ENCODE assay signal across 1 cellular context in the genomic region with DNA sequence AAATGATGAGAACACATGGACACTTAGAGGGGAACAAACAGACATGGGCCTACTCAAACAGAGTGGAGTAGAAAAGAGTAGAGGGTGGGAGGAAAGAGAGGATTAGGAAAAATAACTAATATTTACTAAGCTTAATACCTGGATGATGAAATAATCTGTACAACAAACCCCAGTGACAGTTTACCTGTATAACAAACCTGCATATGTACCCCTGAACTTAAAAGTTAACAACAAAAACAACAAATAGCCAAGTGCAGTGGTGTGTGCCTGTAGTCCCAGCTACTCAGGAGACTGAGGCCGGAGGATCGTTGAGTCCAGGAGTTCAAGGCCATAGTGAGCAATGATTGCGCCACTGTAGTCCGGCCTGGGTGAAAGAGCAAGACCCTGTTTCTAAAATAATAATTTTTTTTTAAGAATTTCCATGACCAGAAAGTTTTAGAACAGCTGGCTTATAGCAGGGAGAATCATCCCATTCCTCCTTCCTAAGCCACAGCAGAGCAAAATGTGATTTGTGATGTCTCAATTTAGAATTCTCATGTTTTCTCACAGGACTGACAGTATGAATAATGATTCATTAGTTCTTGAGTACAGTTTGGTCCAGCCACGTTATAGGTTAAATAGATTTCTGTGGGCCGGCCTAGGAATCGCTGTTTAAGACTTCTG.
A peak's percentile ranks its signal among the peaks of the same experiment; 100 is the strongest.
TF ChIP-seq lines count a peak whose summit lies in the region.

No MANE protein-coding gene starts in this region.

TF ChIP-seq in HepG2, 621 proteins besides CTCF, POLR2A, EP300 and RAD21 (continued from another document and continues in another):
- TF ChIP-seq, protein P1, sequence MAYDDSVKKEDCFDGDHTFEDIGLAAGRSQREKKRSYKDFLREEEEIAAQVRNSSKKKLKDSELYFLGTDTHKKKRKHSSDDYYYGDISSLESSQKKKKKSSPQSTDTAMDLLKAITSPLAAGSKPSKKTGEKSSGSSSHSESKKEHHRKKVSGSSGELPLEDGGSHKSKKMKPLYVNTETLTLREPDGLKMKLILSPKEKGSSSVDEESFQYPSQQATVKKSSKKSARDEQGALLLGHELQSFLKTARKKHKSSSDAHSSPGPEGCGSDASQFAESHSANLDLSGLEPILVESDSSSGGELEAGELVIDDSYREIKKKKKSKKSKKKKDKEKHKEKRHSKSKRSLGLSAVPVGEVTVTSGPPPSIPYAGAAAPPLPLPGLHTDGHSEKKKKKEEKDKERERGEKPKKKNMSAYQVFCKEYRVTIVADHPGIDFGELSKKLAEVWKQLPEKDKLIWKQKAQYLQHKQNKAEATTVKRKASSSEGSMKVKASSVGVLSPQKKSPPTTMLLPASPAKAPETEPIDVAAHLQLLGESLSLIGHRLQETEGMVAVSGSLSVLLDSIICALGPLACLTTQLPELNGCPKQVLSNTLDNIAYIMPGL (CRISPR knock-in tag; IDR thresholded peaks at IDR 0.05; ENCODE audit: borderline replicate concordance in 1 of 2, low read depth in 1 of 2): no peak
- TF ChIP-seq, protein P2, sequence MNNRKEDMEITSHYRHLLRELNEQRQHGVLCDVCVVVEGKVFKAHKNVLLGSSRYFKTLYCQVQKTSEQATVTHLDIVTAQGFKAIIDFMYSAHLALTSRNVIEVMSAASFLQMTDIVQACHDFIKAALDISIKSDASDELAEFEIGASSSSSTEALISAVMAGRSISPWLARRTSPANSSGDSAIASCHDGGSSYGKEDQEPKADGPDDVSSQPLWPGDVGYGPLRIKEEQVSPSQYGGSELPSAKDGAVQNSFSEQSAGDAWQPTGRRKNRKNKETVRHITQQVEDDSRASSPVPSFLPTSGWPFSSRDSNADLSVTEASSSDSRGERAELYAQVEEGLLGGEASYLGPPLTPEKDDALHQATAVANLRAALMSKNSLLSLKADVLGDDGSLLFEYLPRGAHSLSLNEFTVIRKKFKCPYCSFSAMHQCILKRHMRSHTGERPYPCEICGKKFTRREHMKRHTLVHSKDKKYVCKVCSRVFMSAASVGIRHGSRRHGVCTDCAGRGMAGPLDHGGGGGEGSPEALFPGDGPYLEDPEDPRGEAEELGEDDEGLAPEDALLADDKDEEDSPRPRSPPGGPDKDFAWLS (CRISPR knock-in tag; IDR thresholded peaks at IDR 0.05; ENCODE audit: borderline replicate concordance): no peak
- TF ChIP-seq RAD51 (IDR thresholded peaks at IDR 0.05; ENCODE audit: borderline replicate concordance) (no peak), ZMYM4 (CRISPR knock-in tag; IDR thresholded peaks at IDR 0.05) (peak; percentile 61), ZNF567 (CRISPR knock-in tag; IDR thresholded peaks at IDR 0.05; ENCODE audit: borderline replicate concordance) (no peak), MTF1 (CRISPR knock-in tag; IDR thresholded peaks at IDR 0.05) (no peak), HMG20B (CRISPR knock-in tag; conservative IDR thresholded peaks at IDR 0.05) (no peak), CEBPG (CRISPR knock-in tag; IDR thresholded peaks at IDR 0.05) (peak; percentile 96), ASH2L (IDR thresholded peaks at IDR 0.05; ENCODE audit: insufficient read length, low read depth, low read length) (peak; percentile 73), BHLHE40 (IDR thresholded peaks at IDR 0.05; ENCODE audit: low read length) (no peak), HIVEP1 (CRISPR knock-in tag; IDR thresholded peaks at IDR 0.05) (no peak), CREM (IDR thresholded peaks at IDR 0.05) (peak; percentile 69; the same call in 1 of the 2 replicates), CREM (CRISPR knock-in tag; IDR thresholded peaks at IDR 0.05) (no peak), ZFP36L1 (CRISPR knock-in tag; IDR thresholded peaks at IDR 0.05) (no peak), ZKSCAN8 (CRISPR knock-in tag; IDR thresholded peaks at IDR 0.05; ENCODE audit: borderline replicate concordance) (peak; percentile 56; the same call in 1 of the 2 replicates), ZSCAN12 (CRISPR knock-in tag; IDR thresholded peaks at IDR 0.05) (0 out of 2 replicates have a peak, but pooled peaks have one; percentile 52), CHD2 (IDR thresholded peaks at IDR 0.05; ENCODE audit: low read depth, low read length) (no peak), ZNF430 (CRISPR knock-in tag; IDR thresholded peaks at IDR 0.05) (no peak), CCAR2 (optimal IDR thresholded peaks at IDR 0.05; ENCODE audit: low read depth, low read length) (no peak), ZNF180 (CRISPR knock-in tag; IDR thresholded peaks at IDR 0.05; ENCODE audit: borderline replicate concordance, low read depth) (no peak), ZNF510 (CRISPR knock-in tag; IDR thresholded peaks at IDR 0.05; ENCODE audit: low read depth) (no peak), CHCHD3 (CRISPR knock-in tag; IDR thresholded peaks at IDR 0.05) (no peak), MYNN (CRISPR knock-in tag; IDR thresholded peaks at IDR 0.05; ENCODE audit: low read depth) (no peak), SOX6 (IDR thresholded peaks at IDR 0.05) (no peak), SOX6 (CRISPR knock-in tag; IDR thresholded peaks at IDR 0.05) (peak; percentile 91), NFE2 (CRISPR knock-in tag; IDR thresholded peaks at IDR 0.05) (no peak), ETV6 (CRISPR knock-in tag; conservative IDR thresholded peaks at IDR 0.05) (no peak), ZNF780A (CRISPR knock-in tag; IDR thresholded peaks at IDR 0.05) (no peak), THYN1 (CRISPR knock-in tag; IDR thresholded peaks at IDR 0.05; ENCODE audit: borderline replicate concordance, low read depth) (no peak), CBX1 (IDR thresholded peaks at IDR 0.05; ENCODE audit: low read depth) (no peak), ZNF747 (CRISPR knock-in tag; IDR thresholded peaks at IDR 0.05; ENCODE audit: borderline replicate concordance) (no peak), NFRKB (IDR thresholded peaks at IDR 0.05) (no peak), CC2D1A (CRISPR knock-in tag; IDR thresholded peaks at IDR 0.05) (no peak), KLF9 (CRISPR knock-in tag; IDR thresholded peaks at IDR 0.05; ENCODE audit: low read depth) (no peak), AHR (CRISPR knock-in tag; IDR thresholded peaks at IDR 0.05) (no peak), LCORL (IDR thresholded peaks at IDR 0.05) (no peak), LCORL (CRISPR knock-in tag; IDR thresholded peaks at IDR 0.05) (no peak), ZNF251 (CRISPR knock-in tag; IDR thresholded peaks at IDR 0.05) (no peak), MXD4 (CRISPR knock-in tag; IDR thresholded peaks at IDR 0.05) (no peak), SYNCRIP (IDR thresholded peaks at IDR 0.05; ENCODE audit: insufficient read depth, low read depth, low read length) (no peak), PHF8 (CRISPR knock-in tag; IDR thresholded peaks at IDR 0.05) (no peak), JDP2 (CRISPR knock-in tag; IDR thresholded peaks at IDR 0.05; ENCODE audit: borderline replicate concordance) (no peak), KLF6 (CRISPR knock-in tag; IDR thresholded peaks at IDR 0.05) (no peak), MATR3 (CRISPR knock-in tag; IDR thresholded peaks at IDR 0.05) (no peak), ZNF431 (CRISPR knock-in tag; IDR thresholded peaks at IDR 0.05; ENCODE audit: borderline replicate concordance, low read depth) (no peak; the same call in 1 of the 2 replicates)
- TF ChIP-seq, protein P3, sequence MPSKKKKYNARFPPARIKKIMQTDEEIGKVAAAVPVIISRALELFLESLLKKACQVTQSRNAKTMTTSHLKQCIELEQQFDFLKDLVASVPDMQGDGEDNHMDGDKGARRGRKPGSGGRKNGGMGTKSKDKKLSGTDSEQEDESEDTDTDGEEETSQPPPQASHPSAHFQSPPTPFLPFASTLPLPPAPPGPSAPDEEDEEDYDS (CRISPR knock-in tag; IDR thresholded peaks at IDR 0.05): no peak
- TF ChIP-seq, protein P4, sequence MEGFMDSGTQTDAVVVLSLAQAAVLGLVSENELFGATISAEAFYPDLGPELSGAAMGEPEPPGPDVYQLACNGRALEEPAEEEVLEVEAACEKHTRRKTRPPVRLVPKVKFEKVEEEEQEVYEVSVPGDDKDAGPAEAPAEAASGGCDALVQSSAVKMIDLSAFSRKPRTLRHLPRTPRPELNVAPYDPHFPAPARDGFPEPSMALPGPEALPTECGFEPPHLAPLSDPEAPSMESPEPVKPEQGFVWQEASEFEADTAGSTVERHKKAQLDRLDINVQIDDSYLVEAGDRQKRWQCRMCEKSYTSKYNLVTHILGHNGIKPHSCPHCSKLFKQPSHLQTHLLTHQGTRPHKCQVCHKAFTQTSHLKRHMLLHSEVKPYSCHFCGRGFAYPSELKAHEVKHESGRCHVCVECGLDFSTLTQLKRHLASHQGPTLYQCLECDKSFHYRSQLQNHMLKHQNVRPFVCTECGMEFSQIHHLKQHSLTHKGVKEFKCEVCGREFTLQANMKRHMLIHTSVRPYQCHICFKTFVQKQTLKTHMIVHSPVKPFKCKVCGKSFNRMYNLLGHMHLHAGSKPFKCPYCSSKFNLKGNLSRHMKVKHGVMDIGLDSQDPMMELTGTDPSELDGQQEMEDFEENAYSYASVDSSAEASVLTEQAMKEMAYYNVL (CRISPR knock-in tag; IDR thresholded peaks at IDR 0.05; ENCODE audit: borderline replicate concordance): no peak
- TF ChIP-seq, protein P5, sequence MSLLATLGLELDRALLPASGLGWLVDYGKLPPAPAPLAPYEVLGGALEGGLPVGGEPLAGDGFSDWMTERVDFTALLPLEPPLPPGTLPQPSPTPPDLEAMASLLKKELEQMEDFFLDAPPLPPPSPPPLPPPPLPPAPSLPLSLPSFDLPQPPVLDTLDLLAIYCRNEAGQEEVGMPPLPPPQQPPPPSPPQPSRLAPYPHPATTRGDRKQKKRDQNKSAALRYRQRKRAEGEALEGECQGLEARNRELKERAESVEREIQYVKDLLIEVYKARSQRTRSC (CRISPR knock-in tag; IDR thresholded peaks at IDR 0.05; ENCODE audit: low read depth): no peak
- TF ChIP-seq, protein P6, sequence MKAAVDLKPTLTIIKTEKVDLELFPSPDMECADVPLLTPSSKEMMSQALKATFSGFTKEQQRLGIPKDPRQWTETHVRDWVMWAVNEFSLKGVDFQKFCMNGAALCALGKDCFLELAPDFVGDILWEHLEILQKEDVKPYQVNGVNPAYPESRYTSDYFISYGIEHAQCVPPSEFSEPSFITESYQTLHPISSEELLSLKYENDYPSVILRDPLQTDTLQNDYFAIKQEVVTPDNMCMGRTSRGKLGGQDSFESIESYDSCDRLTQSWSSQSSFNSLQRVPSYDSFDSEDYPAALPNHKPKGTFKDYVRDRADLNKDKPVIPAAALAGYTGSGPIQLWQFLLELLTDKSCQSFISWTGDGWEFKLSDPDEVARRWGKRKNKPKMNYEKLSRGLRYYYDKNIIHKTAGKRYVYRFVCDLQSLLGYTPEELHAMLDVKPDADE (CRISPR knock-in tag; IDR thresholded peaks at IDR 0.05): no peak
- TF ChIP-seq, protein P7, sequence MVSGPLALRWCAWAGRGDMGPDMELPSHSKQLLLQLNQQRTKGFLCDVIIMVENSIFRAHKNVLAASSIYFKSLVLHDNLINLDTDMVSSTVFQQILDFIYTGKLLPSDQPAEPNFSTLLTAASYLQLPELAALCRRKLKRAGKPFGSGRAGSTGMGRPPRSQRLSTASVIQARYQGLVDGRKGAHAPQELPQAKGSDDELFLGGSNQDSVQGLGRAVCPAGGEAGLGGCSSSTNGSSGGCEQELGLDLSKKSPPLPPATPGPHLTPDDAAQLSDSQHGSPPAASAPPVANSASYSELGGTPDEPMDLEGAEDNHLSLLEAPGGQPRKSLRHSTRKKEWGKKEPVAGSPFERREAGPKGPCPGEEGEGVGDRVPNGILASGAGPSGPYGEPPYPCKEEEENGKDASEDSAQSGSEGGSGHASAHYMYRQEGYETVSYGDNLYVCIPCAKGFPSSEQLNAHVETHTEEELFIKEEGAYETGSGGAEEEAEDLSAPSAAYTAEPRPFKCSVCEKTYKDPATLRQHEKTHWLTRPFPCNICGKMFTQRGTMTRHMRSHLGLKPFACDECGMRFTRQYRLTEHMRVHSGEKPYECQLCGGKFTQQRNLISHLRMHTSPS (CRISPR knock-in tag; IDR thresholded peaks at IDR 0.05; ENCODE audit: low read depth): no peak
- TF ChIP-seq, protein P8, sequence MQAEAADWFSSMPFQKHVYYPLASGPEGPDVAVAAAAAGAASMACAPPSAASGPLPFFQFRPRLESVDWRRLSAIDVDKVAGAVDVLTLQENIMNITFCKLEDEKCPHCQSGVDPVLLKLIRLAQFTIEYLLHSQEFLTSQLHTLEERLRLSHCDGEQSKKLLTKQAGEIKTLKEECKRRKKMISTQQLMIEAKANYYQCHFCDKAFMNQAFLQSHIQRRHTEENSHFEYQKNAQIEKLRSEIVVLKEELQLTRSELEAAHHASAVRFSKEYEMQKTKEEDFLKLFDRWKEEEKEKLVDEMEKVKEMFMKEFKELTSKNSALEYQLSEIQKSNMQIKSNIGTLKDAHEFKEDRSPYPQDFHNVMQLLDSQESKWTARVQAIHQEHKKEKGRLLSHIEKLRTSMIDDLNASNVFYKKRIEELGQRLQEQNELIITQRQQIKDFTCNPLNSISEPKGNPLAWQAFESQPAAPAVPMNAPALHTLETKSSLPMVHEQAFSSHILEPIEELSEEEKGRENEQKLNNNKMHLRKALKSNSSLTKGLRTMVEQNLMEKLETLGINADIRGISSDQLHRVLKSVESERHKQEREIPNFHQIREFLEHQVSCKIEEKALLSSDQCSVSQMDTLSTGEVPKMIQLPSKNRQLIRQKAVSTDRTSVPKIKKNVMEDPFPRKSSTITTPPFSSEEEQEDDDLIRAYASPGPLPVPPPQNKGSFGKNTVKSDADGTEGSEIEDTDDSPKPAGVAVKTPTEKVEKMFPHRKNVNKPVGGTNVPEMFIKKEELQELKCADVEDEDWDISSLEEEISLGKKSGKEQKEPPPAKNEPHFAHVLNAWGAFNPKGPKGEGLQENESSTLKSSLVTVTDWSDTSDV (CRISPR knock-in tag; IDR thresholded peaks at IDR 0.05): no peak
- TF ChIP-seq, protein P9, sequence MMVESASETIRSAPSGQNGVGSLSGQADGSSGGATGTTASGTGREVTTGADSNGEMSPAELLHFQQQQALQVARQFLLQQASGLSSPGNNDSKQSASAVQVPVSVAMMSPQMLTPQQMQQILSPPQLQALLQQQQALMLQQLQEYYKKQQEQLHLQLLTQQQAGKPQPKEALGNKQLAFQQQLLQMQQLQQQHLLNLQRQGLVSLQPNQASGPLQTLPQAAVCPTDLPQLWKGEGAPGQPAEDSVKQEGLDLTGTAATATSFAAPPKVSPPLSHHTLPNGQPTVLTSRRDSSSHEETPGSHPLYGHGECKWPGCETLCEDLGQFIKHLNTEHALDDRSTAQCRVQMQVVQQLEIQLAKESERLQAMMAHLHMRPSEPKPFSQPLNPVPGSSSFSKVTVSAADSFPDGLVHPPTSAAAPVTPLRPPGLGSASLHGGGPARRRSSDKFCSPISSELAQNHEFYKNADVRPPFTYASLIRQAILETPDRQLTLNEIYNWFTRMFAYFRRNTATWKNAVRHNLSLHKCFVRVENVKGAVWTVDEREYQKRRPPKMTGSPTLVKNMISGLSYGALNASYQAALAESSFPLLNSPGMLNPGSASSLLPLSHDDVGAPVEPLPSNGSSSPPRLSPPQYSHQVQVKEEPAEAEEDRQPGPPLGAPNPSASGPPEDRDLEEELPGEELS (CRISPR knock-in tag; IDR thresholded peaks at IDR 0.05): peak; percentile 97
- TF ChIP-seq, protein P10, sequence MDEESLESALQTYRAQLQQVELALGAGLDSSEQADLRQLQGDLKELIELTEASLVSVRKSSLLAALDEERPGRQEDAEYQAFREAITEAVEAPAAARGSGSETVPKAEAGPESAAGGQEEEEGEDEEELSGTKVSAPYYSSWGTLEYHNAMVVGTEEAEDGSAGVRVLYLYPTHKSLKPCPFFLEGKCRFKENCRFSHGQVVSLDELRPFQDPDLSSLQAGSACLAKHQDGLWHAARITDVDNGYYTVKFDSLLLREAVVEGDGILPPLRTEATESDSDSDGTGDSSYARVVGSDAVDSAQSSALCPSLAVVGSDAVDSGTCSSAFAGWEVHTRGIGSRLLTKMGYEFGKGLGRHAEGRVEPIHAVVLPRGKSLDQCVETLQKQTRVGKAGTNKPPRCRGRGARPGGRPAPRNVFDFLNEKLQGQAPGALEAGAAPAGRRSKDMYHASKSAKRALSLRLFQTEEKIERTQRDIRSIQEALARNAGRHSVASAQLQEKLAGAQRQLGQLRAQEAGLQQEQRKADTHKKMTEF (CRISPR knock-in tag; IDR thresholded peaks at IDR 0.05): peak; percentile 33
